Comparison of ENCODE assay signal across 1 cellular context in the genomic region with DNA sequence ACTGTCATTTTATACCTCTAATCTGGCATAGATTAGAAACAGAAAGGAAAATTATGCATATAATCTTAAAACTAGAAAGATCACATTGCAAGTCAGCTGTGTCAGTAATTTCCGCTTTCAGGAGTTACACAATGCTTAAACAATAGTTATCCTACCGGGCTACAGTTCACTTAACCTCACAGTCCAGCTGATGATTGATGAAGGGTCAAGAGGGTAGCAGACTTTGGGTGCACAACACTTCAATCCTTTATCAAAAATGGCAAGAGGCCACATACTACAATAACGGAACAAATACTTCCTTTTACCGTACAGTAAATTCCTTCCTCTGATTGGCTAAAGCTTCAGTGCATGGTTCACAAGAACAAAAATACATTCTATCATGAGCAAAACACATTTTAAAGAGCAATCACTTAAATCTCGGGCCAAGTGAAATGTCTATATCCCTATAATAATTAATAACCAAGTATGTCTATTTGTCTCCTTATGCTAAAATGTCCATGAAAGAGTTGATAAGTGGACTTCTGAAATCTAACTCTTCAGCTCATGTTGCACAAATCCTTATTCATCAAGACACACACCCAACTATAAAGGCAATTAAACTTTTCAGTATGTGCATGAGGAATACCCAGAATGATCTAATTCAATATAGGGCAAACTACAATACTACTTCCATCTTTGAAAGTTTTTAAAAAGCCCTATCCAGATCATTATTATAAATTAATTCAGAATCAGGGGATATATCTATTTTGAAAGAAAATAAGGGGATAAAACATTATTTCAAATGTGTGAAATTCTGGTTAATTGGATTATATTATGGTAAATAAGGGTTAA.
TF ChIP-seq lines count a peak whose summit lies in the region.

No MANE protein-coding gene starts in this region.

TF ChIP-seq in HepG2, 621 proteins besides CTCF, POLR2A, EP300 and RAD21 (continued from another document and continues in another):
- TF ChIP-seq, protein P1, sequence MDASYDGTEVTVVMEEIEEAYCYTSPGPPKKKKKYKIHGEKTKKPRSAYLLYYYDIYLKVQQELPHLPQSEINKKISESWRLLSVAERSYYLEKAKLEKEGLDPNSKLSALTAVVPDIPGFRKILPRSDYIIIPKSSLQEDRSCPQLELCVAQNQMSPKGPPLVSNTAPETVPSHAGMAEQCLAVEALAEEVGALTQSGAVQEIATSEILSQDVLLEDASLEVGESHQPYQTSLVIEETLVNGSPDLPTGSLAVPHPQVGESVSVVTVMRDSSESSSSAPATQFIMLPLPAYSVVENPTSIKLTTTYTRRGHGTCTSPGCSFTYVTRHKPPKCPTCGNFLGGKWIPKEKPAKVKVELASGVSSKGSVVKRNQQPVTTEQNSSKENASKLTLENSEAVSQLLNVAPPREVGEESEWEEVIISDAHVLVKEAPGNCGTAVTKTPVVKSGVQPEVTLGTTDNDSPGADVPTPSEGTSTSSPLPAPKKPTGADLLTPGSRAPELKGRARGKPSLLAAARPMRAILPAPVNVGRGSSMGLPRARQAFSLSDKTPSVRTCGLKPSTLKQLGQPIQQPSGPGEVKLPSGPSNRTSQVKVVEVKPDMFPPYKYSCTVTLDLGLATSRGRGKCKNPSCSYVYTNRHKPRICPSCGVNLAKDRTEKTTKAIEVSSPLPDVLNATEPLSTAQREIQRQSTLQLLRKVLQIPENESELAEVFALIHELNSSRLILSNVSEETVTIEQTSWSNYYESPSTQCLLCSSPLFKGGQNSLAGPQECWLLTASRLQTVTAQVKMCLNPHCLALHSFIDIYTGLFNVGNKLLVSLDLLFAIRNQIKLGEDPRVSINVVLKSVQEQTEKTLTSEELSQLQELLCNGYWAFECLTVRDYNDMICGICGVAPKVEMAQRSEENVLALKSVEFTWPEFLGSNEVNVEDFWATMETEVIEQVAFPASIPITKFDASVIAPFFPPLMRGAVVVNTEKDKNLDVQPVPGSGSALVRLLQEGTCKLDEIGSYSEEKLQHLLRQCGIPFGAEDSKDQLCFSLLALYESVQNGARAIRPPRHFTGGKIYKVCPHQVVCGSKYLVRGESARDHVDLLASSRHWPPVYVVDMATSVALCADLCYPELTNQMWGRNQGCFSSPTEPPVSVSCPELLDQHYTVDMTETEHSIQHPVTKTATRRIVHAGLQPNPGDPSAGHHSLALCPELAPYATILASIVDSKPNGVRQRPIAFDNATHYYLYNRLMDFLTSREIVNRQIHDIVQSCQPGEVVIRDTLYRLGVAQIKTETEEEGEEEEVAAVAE (CRISPR knock-in tag; IDR thresholded peaks at IDR 0.05; ENCODE audit: borderline replicate concordance) = peak; percentile 93
- TF ChIP-seq, protein P2, sequence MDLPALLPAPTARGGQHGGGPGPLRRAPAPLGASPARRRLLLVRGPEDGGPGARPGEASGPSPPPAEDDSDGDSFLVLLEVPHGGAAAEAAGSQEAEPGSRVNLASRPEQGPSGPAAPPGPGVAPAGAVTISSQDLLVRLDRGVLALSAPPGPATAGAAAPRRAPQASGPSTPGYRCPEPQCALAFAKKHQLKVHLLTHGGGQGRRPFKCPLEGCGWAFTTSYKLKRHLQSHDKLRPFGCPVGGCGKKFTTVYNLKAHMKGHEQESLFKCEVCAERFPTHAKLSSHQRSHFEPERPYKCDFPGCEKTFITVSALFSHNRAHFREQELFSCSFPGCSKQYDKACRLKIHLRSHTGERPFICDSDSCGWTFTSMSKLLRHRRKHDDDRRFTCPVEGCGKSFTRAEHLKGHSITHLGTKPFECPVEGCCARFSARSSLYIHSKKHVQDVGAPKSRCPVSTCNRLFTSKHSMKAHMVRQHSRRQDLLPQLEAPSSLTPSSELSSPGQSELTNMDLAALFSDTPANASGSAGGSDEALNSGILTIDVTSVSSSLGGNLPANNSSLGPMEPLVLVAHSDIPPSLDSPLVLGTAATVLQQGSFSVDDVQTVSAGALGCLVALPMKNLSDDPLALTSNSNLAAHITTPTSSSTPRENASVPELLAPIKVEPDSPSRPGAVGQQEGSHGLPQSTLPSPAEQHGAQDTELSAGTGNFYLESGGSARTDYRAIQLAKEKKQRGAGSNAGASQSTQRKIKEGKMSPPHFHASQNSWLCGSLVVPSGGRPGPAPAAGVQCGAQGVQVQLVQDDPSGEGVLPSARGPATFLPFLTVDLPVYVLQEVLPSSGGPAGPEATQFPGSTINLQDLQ (CRISPR knock-in tag; IDR thresholded peaks at IDR 0.05) = no peak
- TF ChIP-seq ZNF205 (CRISPR knock-in tag; IDR thresholded peaks at IDR 0.05) (peak; percentile 91), MEIS1 (CRISPR knock-in tag; IDR thresholded peaks at IDR 0.05; ENCODE audit: borderline replicate concordance) (peak; percentile 99; the same call in 1 of the 2 replicates), TCF7 (IDR thresholded peaks at IDR 0.05; ENCODE audit: low read depth) (peak; percentile 86), DPF2 (CRISPR knock-in tag; IDR thresholded peaks at IDR 0.05; ENCODE audit: borderline replicate concordance, low read depth) (peak; percentile 79; the same call in 1 of the 2 replicates), ZMYM4 (CRISPR knock-in tag; IDR thresholded peaks at IDR 0.05) (peak; percentile 97), KDM2A (CRISPR knock-in tag; IDR thresholded peaks at IDR 0.05; ENCODE audit: borderline replicate concordance, low read depth) (no peak), MED13 (CRISPR knock-in tag; IDR thresholded peaks at IDR 0.05) (no peak), ETV6 (CRISPR knock-in tag; conservative IDR thresholded peaks at IDR 0.05) (no peak), ZNF678 (CRISPR knock-in tag; IDR thresholded peaks at IDR 0.05) (no peak), SP2 (CRISPR knock-in tag; IDR thresholded peaks at IDR 0.05) (no peak), KLF12 (CRISPR knock-in tag; IDR thresholded peaks at IDR 0.05; ENCODE audit: borderline replicate concordance) (no peak), NONO (IDR thresholded peaks at IDR 0.05) (no peak), NONO (CRISPR knock-in tag; conservative IDR thresholded peaks at IDR 0.05) (no peak), ZNF180 (CRISPR knock-in tag; IDR thresholded peaks at IDR 0.05; ENCODE audit: borderline replicate concordance, low read depth) (no peak), NFE2 (CRISPR knock-in tag; IDR thresholded peaks at IDR 0.05) (no peak), NR2C2 (CRISPR knock-in tag; IDR thresholded peaks at IDR 0.05; ENCODE audit: borderline replicate concordance) (peak; percentile 81; the same call in 1 of the 2 replicates), ZFP90 (CRISPR knock-in tag; IDR thresholded peaks at IDR 0.05; ENCODE audit: borderline replicate concordance) (no peak), ZBTB7B (CRISPR knock-in tag; IDR thresholded peaks at IDR 0.05) (no peak), PAWR (CRISPR knock-in tag; IDR thresholded peaks at IDR 0.05; ENCODE audit: borderline replicate concordance) (no peak), ZNF317 (CRISPR knock-in tag; IDR thresholded peaks at IDR 0.05) (0 out of 2 replicates have a peak, but pooled peaks have one; percentile 30), EZH2 (conservative IDR thresholded peaks at IDR 0.05; ENCODE audit: low read depth, low read length) (no peak), TARDBP (CRISPR knock-in tag; IDR thresholded peaks at IDR 0.05) (peak; percentile 92), RFX5 (IDR thresholded peaks at IDR 0.05; ENCODE audit: low read depth, low read length) (no peak), ZNF326 (CRISPR knock-in tag; IDR thresholded peaks at IDR 0.05; ENCODE audit: borderline replicate concordance) (no peak), HES4 (CRISPR knock-in tag; IDR thresholded peaks at IDR 0.05; ENCODE audit: borderline replicate concordance) (no peak), ZNF354B (CRISPR knock-in tag; IDR thresholded peaks at IDR 0.05) (no peak), HDAC2 (CRISPR knock-in tag; IDR thresholded peaks at IDR 0.05) (peak; percentile 97), SMAD1 (CRISPR knock-in tag; IDR thresholded peaks at IDR 0.05; ENCODE audit: borderline replicate concordance, low read depth) (no peak), TCF7L2 (IDR thresholded peaks at IDR 0.05; ENCODE audit: low read depth, low read length) (no peak)
- TF ChIP-seq, protein P3, sequence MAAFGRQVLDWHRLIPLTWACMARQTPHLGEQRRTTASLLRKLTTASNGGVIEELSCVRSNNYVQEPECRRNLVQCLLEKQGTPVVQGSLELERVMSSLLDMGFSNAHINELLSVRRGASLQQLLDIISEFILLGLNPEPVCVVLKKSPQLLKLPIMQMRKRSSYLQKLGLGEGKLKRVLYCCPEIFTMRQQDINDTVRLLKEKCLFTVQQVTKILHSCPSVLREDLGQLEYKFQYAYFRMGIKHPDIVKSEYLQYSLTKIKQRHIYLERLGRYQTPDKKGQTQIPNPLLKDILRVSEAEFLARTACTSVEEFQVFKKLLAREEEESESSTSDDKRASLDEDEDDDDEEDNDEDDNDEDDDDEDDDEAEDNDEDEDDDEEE (CRISPR knock-in tag; IDR thresholded peaks at IDR 0.05) = no peak
- TF ChIP-seq, protein P4, sequence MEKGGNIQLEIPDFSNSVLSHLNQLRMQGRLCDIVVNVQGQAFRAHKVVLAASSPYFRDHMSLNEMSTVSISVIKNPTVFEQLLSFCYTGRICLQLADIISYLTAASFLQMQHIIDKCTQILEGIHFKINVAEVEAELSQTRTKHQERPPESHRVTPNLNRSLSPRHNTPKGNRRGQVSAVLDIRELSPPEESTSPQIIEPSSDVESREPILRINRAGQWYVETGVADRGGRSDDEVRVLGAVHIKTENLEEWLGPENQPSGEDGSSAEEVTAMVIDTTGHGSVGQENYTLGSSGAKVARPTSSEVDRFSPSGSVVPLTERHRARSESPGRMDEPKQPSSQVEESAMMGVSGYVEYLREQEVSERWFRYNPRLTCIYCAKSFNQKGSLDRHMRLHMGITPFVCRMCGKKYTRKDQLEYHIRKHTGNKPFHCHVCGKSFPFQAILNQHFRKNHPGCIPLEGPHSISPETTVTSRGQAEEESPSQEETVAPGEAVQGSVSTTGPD (CRISPR knock-in tag; IDR thresholded peaks at IDR 0.05) = no peak
- TF ChIP-seq, protein P5, sequence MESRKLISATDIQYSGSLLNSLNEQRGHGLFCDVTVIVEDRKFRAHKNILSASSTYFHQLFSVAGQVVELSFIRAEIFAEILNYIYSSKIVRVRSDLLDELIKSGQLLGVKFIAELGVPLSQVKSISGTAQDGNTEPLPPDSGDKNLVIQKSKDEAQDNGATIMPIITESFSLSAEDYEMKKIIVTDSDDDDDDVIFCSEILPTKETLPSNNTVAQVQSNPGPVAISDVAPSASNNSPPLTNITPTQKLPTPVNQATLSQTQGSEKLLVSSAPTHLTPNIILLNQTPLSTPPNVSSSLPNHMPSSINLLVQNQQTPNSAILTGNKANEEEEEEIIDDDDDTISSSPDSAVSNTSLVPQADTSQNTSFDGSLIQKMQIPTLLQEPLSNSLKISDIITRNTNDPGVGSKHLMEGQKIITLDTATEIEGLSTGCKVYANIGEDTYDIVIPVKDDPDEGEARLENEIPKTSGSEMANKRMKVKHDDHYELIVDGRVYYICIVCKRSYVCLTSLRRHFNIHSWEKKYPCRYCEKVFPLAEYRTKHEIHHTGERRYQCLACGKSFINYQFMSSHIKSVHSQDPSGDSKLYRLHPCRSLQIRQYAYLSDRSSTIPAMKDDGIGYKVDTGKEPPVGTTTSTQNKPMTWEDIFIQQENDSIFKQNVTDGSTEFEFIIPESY (CRISPR knock-in tag; IDR thresholded peaks at IDR 0.05) = peak; percentile 57; the same call in 1 of the 2 replicates
- TF ChIP-seq, protein P6, sequence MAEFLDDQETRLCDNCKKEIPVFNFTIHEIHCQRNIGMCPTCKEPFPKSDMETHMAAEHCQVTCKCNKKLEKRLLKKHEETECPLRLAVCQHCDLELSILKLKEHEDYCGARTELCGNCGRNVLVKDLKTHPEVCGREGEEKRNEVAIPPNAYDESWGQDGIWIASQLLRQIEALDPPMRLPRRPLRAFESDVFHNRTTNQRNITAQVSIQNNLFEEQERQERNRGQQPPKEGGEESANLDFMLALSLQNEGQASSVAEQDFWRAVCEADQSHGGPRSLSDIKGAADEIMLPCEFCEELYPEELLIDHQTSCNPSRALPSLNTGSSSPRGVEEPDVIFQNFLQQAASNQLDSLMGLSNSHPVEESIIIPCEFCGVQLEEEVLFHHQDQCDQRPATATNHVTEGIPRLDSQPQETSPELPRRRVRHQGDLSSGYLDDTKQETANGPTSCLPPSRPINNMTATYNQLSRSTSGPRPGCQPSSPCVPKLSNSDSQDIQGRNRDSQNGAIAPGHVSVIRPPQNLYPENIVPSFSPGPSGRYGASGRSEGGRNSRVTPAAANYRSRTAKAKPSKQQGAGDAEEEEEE (CRISPR knock-in tag; IDR thresholded peaks at IDR 0.05; ENCODE audit: borderline replicate concordance) = no peak
- TF ChIP-seq, protein P7, sequence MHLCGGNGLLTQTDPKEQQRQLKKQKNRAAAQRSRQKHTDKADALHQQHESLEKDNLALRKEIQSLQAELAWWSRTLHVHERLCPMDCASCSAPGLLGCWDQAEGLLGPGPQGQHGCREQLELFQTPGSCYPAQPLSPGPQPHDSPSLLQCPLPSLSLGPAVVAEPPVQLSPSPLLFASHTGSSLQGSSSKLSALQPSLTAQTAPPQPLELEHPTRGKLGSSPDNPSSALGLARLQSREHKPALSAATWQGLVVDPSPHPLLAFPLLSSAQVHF (CRISPR knock-in tag; IDR thresholded peaks at IDR 0.05) = no peak
- TF ChIP-seq, protein P8, sequence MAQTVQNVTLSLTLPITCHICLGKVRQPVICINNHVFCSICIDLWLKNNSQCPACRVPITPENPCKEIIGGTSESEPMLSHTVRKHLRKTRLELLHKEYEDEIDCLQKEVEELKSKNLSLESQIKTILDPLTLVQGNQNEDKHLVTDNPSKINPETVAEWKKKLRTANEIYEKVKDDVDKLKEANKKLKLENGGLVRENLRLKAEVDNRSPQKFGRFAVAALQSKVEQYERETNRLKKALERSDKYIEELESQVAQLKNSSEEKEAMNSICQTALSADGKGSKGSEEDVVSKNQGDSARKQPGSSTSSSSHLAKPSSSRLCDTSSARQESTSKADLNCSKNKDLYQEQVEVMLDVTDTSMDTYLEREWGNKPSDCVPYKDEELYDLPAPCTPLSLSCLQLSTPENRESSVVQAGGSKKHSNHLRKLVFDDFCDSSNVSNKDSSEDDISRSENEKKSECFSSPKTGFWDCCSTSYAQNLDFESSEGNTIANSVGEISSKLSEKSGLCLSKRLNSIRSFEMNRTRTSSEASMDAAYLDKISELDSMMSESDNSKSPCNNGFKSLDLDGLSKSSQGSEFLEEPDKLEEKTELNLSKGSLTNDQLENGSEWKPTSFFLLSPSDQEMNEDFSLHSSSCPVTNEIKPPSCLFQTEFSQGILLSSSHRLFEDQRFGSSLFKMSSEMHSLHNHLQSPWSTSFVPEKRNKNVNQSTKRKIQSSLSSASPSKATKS (CRISPR knock-in tag; IDR thresholded peaks at IDR 0.05) = no peak
- TF ChIP-seq, protein P9, sequence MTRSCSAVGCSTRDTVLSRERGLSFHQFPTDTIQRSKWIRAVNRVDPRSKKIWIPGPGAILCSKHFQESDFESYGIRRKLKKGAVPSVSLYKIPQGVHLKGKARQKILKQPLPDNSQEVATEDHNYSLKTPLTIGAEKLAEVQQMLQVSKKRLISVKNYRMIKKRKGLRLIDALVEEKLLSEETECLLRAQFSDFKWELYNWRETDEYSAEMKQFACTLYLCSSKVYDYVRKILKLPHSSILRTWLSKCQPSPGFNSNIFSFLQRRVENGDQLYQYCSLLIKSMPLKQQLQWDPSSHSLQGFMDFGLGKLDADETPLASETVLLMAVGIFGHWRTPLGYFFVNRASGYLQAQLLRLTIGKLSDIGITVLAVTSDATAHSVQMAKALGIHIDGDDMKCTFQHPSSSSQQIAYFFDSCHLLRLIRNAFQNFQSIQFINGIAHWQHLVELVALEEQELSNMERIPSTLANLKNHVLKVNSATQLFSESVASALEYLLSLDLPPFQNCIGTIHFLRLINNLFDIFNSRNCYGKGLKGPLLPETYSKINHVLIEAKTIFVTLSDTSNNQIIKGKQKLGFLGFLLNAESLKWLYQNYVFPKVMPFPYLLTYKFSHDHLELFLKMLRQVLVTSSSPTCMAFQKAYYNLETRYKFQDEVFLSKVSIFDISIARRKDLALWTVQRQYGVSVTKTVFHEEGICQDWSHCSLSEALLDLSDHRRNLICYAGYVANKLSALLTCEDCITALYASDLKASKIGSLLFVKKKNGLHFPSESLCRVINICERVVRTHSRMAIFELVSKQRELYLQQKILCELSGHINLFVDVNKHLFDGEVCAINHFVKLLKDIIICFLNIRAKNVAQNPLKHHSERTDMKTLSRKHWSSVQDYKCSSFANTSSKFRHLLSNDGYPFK (CRISPR knock-in tag; IDR thresholded peaks at IDR 0.05; ENCODE audit: borderline replicate concordance) = no peak
